27 cellular contexts compared by ENCODE assay signal in the genomic region with DNA sequence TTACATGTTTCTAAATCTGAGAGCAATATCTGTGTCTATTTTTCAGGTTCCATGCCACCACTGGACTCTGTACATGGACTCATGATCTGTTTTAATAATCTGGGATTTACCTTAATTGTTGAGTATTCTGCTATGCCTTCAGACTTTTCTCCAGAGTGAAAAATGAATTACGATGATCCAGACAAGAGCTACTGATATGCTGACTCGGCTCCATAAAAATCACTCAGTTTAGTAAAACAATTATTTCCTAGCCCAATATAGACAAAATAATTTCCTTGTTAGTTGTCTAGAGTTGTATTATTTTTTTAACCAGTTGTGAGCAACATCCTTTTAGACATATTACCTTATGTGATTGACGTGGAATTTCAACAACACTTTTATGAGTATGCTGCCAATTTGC.
"Had no signal": no experiment of that assay in that cellular context is flagged by ENCODE, and none has a peak within 500 bp of the region (broad histone marks: within the 10 kb centered on the region; RNA-seq: fewer than 3 reads in every experiment).

No MANE protein-coding gene starts in this region.

- H3K27ac ChIP-seq: stomach, suprapubic skin, testis, thoracic aorta, thyroid gland, tibial artery, tibial nerve, transverse colon, upper lobe of left lung, upper lobe of right lung, uterus, vagina had no signal

- DNase-seq: stimulated activated CD4-positive, alpha-beta T cell treated with anti-CD3 and anti-CD28 coated beads, Interleukin-2, amount 100 ng/mL, for 48 hours; stimulated activated CD4-positive, alpha-beta T cell treated with anti-CD3 and anti-CD28 coated beads, Interleukin-4, amount 100 ng/mL, for 1 hour; stimulated activated CD4-positive, alpha-beta T cell treated with anti-CD3 and anti-CD28 coated beads, Interleukin-4, amount 100 ng/mL, for 24 hours; stimulated activated CD4-positive, alpha-beta T cell treated with anti-CD3 and anti-CD28 coated beads, Interleukin-4, amount 100 ng/mL, for 4 hours; stimulated activated CD8-positive, alpha-beta memory T cell treated with anti-CD3 and anti-CD28 coated beads, Interleukin-4, amount 100 ng/mL, for 48 hours; stimulated activated naive B cell treated with anti-CD40 and anti-IgM and Interleukin-4, amounts not matched to agents 10 μg/mL and 1 μg/mL and 100 μg/mL, for 72 hours; stimulated activated naive CD4-positive, alpha-beta T cell; stimulated activated naive CD4-positive, alpha-beta T cell treated with Interleukin-2 at 50 U/mL for 16 hours; stimulated activated naive CD8-positive, alpha-beta T cell treated with anti-CD3 and anti-CD28 coated beads, Interleukin-15, amount 100 ng/mL, for 72 hours; stimulated activated naive CD8-positive, alpha-beta T cell treated with anti-CD3 and anti-CD28 coated beads, Interleukin-15, Interleukin-2, amounts not matched to agents 100 U/mL and 50 U/mL, for 24 hours; stomach; substantia nigra; testis; thyroid gland; tibial artery; transverse colon; trophoblast cell; upper lobe of left lung; upper lobe of right lung; uterus had no signal

- H3K4me1 ChIP-seq: stomach, suprapubic skin, testis, tibial artery, tibial nerve, transverse colon, upper lobe of left lung, upper lobe of right lung, uterus, vagina had no signal

- H3K9me3 ChIP-seq: stomach, suprapubic skin, testis, thoracic aorta, thyroid gland, tibial artery, tibial nerve, transverse colon, upper lobe of left lung, upper lobe of right lung, uterus, vagina had no signal

- H3K36me3 ChIP-seq: stomach, suprapubic skin, thoracic aorta, thyroid gland, tibial artery, tibial nerve, transverse colon, upper lobe of left lung, upper lobe of right lung, uterus, vagina had no signal

- ATAC-seq: stimulated activated effector memory CD8-positive, alpha-beta T cell treated with anti-CD3 and anti-CD28 coated beads, Interleukin-12 subunit alpha, Interleukin-12 subunit beta, amount 100 ng/mL, for 72 hours; stimulated activated memory B cell treated with anti-CD40 and anti-IgM and Interleukin-4, amounts not matched to agents 10 μg/mL and 1 μg/mL and 100 μg/mL, for 72 hours; stimulated activated naive B cell treated with anti-CD40 and anti-IgM and Interleukin-4, amounts not matched to agents 10 μg/mL and 1 μg/mL and 100 μg/mL, for 72 hours; stimulated activated naive CD8-positive, alpha-beta T cell treated with anti-CD3 and anti-CD28 coated beads, Interleukin-15, amount 100 ng/mL, for 72 hours; stimulated activated naive CD8-positive, alpha-beta T cell treated with anti-CD3 and anti-CD28 coated beads, Interleukin-15, Interleukin-2, amounts not matched to agents 100 U/mL and 50 U/mL, for 24 hours; upper lobe of right lung had no signal

- H3K4me3 ChIP-seq: stomach, suprapubic skin, testis, thoracic aorta, thyroid gland, tibial artery, tibial nerve, transverse colon, upper lobe of left lung, upper lobe of right lung, uterus, vagina had no signal

- FAIRE-seq: urothelium cell line had no signal

- H3K27me3 ChIP-seq: stomach, suprapubic skin, testis, thyroid gland, tibial artery, tibial nerve, transverse colon, upper lobe of left lung, upper lobe of right lung, uterus, vagina had no signal
